In the genomic region with DNA sequence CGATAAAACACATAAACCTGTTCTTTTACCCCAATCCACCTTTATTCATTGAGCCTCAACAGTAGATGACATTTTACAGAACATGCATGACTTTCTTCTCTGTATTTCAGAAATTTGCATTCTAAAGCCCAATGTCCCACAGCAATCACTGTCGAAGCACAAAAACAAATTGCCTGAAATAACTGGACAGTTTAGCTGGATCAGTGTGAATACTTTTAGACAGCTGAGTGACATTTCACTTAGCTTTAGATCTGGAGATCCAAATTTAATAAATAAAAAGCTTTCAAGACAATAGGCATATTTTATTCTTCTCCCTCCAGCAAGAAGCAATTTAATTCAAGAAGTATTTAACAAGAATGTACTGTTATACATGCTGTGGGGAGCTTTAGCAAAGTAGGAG, we compare ENCODE assay signal across 9 cellular contexts.
"Had no signal": no experiment of that assay in that cellular context is flagged by ENCODE, and none has a peak within 500 bp of the region (broad histone marks: within the 10 kb centered on the region; RNA-seq: fewer than 3 reads in every experiment).

No MANE protein-coding gene starts in this region.

- ATAC-seq: HepG2, K562 had no signal

- FAIRE-seq: HepG2, HTR-8/SVneo, K562 had no signal

- H3K9ac ChIP-seq: KMS-11 had no signal

- DNase-seq: IMR-90, KBM-7, KG1 had no signal

- H3K4me3 Mint-ChIP-seq: IgD-negative memory B cell had no signal

- H3K27ac ChIP-seq: HL-60, KMS-11 had no signal

- H3K4me2 ChIP-seq: KMS-11 had no signal

- H3K9me3 Mint-ChIP-seq: IgD-negative memory B cell had no signal

- H3K4me3 ChIP-seq: K562 had no signal

- H3K4me1 Mint-ChIP-seq: IgD-negative memory B cell had no signal

- H3K36me3 Mint-ChIP-seq: IgD-negative memory B cell had no signal

- H3K27ac Mint-ChIP-seq: IgD-negative memory B cell had no signal
